In the genomic region with DNA sequence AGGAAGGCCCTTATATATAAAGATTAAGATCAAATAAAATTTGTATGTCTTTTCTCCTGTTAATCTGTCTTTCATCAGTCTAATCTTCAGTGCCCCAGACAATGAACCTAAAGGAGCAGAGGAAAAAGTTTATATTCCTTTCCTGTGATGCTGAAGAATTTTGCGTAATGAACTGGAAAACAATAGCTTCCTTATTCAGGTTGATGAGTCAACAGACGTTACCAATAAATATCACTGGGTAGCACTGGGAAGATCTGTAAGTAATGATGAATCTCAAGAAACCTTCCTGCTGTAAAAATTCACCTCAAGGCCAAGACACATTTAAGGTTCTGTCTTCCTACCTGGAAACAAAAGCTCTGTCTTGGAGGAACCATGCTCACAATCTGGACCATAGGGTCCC, we compare ENCODE assay signal across 25 cellular contexts. TPM values are rescaled to one million over a fixed set of nuclear protein-coding genes. Genes with fewer than 3 reads are reported as not detected.
A peak's percentile ranks its signal among the peaks of the same experiment; 100 is the strongest.
DNase-seq lines count a peak whose midpoint lies in the region; FAIRE-seq and TF ChIP-seq lines count a peak whose summit lies in the region.
"Had no signal": no experiment of that assay in that cellular context is flagged by ENCODE, and none has a peak within 500 bp of the region (broad histone marks: within the 10 kb centered on the region; RNA-seq: fewer than 3 reads in every experiment).

No MANE protein-coding gene starts in this region.

- no peaks in the 10 kb centered on the region for H3K79me2 ChIP-seq in endothelial cell of umbilical vein (ENCODE audit: control insufficient read depth, insufficient read depth, low read length)
- H3K79me2 ChIP-seq: parathyroid adenoma had no signal

- TF ChIP-seq CTCF in Calu3 (IDR thresholded peaks at IDR 0.05; ENCODE audit: unreplicated experiment) (no peak), endothelial cell of umbilical vein (IDR thresholded peaks at IDR 0.05; ENCODE audit: extremely low read depth in 1 of 2, insufficient read depth in 1 of 2, low read depth in 1 of 2, low read length in 2 of 2) (no peak), mesothelial cell of epicardium (IDR thresholded peaks at IDR 0.05; ENCODE audit: unreplicated experiment) (no peak)

- H3K9me3 Mint-ChIP-seq in Calu3 (ENCODE audit: low read depth, unreplicated experiment) = peaks cover 2% of the 10 kb centered on the region
- H3K9me3 Mint-ChIP-seq in mesothelial cell of epicardium = peaks cover 14% of the 10 kb centered on the region
- H3K9me3 Mint-ChIP-seq: CD4-positive, alpha-beta memory T cell; nephron; stimulated activated memory B cell treated with anti-CD40 and anti-IgM and Interleukin-4, amounts not matched to agents 10 μg/mL and 1 μg/mL and 100 μg/mL, for 72 hours had no signal

- H3K4me1 ChIP-seq in endothelial cell of umbilical vein (ENCODE audit: control insufficient read depth, extremely low read depth, insufficient read depth, low read length) = no peaks in the 10 kb centered on the region
- H3K4me1 ChIP-seq: colonic mucosa, parathyroid adenoma had no signal

- DNase-seq in Calu3 (peak; percentile 3), M059J (ENCODE audit: low read depth) (peak; percentile 78), endothelial cell of umbilical vein (ENCODE audit: low read depth, low spot score) (peak; percentile 17), mesothelial cell of epicardium (ENCODE audit: low spot score in 2 of 2, unreplicated experiment in 2 of 2) (no peak), COLO668 (lab: John Stamatoyannopoulos, UW; ENCODE audit: unreplicated experiment) (no peak), NCI-H1436 (lab: John Stamatoyannopoulos, UW) (no peak), NCI-H1417 (lab: John Stamatoyannopoulos, UW) (no peak)
- no peak for DNase-seq in central memory CD4-positive, alpha-beta T cell
- DNase-seq: activated effector memory CD4-positive, alpha-beta T cell treated with Interleukin-2 at 50 U/mL for 16 hours; CD4-positive, alpha-beta memory T cell; colonic mucosa; GOT3; midbrain; NCI-H146; NCI-H2171 treated with DMSO at 0.1 percent for 48 hours; NCI-H526 treated with DMSO at 0.1 percent for 48 hours; SHP77 treated with DMSO at 0.1 percent for 48 hours; sigmoid colon; WERI-Rb-1 had no signal

- H3K36me3 ChIP-seq in endothelial cell of umbilical vein (ENCODE audit: control insufficient read depth in 2 of 2, extremely low read depth in 1 of 2, insufficient read depth in 2 of 2, low read length in 2 of 2) = no peaks in the 10 kb centered on the region
- H3K36me3 ChIP-seq: colonic mucosa, sigmoid colon, WERI-Rb-1 had no signal

- BruUV-seq in Calu3 (replicated peaks; lab: Mats Ljungman, UMichigan) = no TSS peak
- BruUV-seq in endothelial cell of umbilical vein (replicated peaks; lab: Mats Ljungman, UMichigan) = no TSS peak

- no peak overlapping the region for H3K9ac ChIP-seq in endothelial cell of umbilical vein (replicated peaks; ENCODE audit: extremely low read depth, insufficient read depth, low read length)
- H3K9ac ChIP-seq: parathyroid adenoma had no signal

- H4K20me1 ChIP-seq in endothelial cell of umbilical vein (replicated peaks; ENCODE audit: control insufficient read depth, extremely low read depth, insufficient read depth, low read length) = no peaks in the 10 kb centered on the region

- TF ChIP-seq POLR2A in endothelial cell of umbilical vein (IDR thresholded peaks at IDR 0.05; ENCODE audit: low read depth, low read length) = no peak

- peak overlapping the region; percentile 66 for H3K27ac Mint-ChIP-seq in Calu3 (ENCODE audit: unreplicated experiment)
- H3K27ac Mint-ChIP-seq in mesothelial cell of epicardium = peak overlapping the region; percentile 97
- H3K27ac Mint-ChIP-seq: brain; CD4-positive, alpha-beta memory T cell; nephron; stimulated activated memory B cell treated with anti-CD40 and anti-IgM and Interleukin-4, amounts not matched to agents 10 μg/mL and 1 μg/mL and 100 μg/mL, for 72 hours had no signal

- H3K4me3 ChIP-seq in endothelial cell of umbilical vein (replicated peaks in 1 of 3; ENCODE audit: insufficient read depth in 1 of 3, low read depth in 1 of 3, low read length in 3 of 3) = no peak overlapping the region
- H3K4me3 ChIP-seq: colonic mucosa, sigmoid colon had no signal

- no peaks in the 10 kb centered on the region for H3K9me3 ChIP-seq in endothelial cell of umbilical vein (replicated peaks; ENCODE audit: control insufficient read depth, insufficient read depth, low read length)
- H3K9me3 ChIP-seq: colonic mucosa, sigmoid colon had no signal

- POLR2A ChIA-PET in endothelial cell of umbilical vein (lab: Charles Lee) = no interaction called here

- no peak overlapping the region for H3K27ac ChIP-seq in endothelial cell of umbilical vein (ENCODE audit: insufficient read depth, low read depth, low read length)
- H3K27ac ChIP-seq: colonic mucosa, parathyroid adenoma, sigmoid colon, WERI-Rb-1 had no signal

- peaks cover 8% of the 10 kb centered on the region for H3K36me3 Mint-ChIP-seq in Calu3 (ENCODE audit: insufficient read depth, unreplicated experiment)
- peaks cover 15% of the 10 kb centered on the region for H3K36me3 Mint-ChIP-seq in mesothelial cell of epicardium
- H3K36me3 Mint-ChIP-seq: CD4-positive, alpha-beta memory T cell had no signal

- peak; percentile 71 for FAIRE-seq in endothelial cell of umbilical vein (lab: Jason Lieb, UNC)
- FAIRE-seq: GM12891, GM19239 had no signal

- intact Hi-C loops in Calu3 (cut with micrococcal nuclease; ENCODE audit: unreplicated experiment) (loop anchor here (5.0 kb wide), 2 partner anchors 187 to 692 kb away; a partner anchor contains a TSS), endothelial cell of umbilical vein (cut with micrococcal nuclease) (loop anchor here (5.0 to 10.0 kb wide), 3 partner anchors 92 to 375 kb away; no protein-coding TSS in a partner anchor)

- H2AFZ ChIP-seq in endothelial cell of umbilical vein (ENCODE audit: low read depth, low read length) = no peak overlapping the region
- H2AFZ ChIP-seq: parathyroid adenoma had no signal

- H3K4me1 Mint-ChIP-seq in Calu3 (ENCODE audit: low read depth, unreplicated experiment) = peaks cover 30% of the 10 kb centered on the region
- peaks cover 19% of the 10 kb centered on the region for H3K4me1 Mint-ChIP-seq in mesothelial cell of epicardium
- H3K4me1 Mint-ChIP-seq: nephron had no signal

- no peaks in the 10 kb centered on the region for H3K9me1 ChIP-seq in endothelial cell of umbilical vein (replicated peaks; ENCODE audit: control insufficient read depth, extremely low read depth, insufficient read depth, low read length)

- no peak overlapping the region for H3K4me2 ChIP-seq in endothelial cell of umbilical vein (ENCODE audit: insufficient read depth, low read length)

- dilution Hi-C loops in endothelial cell of umbilical vein (cut with MboI; ENCODE audit: extremely low pct_ligation_motif_present, low sequenced_read_pairs) = no loop called here

- no peak overlapping the region for H3K4me3 Mint-ChIP-seq in Calu3 (ENCODE audit: low read depth, unreplicated experiment)
- H3K4me3 Mint-ChIP-seq in mesothelial cell of epicardium = no peak overlapping the region
- H3K4me3 Mint-ChIP-seq: brain; CD4-positive, alpha-beta memory T cell; nephron; stimulated activated memory B cell treated with anti-CD40 and anti-IgM and Interleukin-4, amounts not matched to agents 10 μg/mL and 1 μg/mL and 100 μg/mL, for 72 hours had no signal

- H3K27me3 ChIP-seq in endothelial cell of umbilical vein (ENCODE audit: control insufficient read depth in 2 of 2, insufficient read depth in 2 of 2, low read length in 2 of 2) = no peaks in the 10 kb centered on the region
- H3K27me3 ChIP-seq: colonic mucosa, sigmoid colon had no signal

- H3K27me3 Mint-ChIP-seq in Calu3 (ENCODE audit: unreplicated experiment) (no peaks in the 10 kb centered on the region), mesothelial cell of epicardium (ENCODE audit: low read depth) (no peaks in the 10 kb centered on the region)
- H3K27me3 Mint-ChIP-seq: brain; CD4-positive, alpha-beta memory T cell; stimulated activated memory B cell treated with anti-CD40 and anti-IgM and Interleukin-4, amounts not matched to agents 10 μg/mL and 1 μg/mL and 100 μg/mL, for 72 hours had no signal

- CTCF ChIA-PET in Calu3 (lab: Charles Lee) (interaction anchor here (0.7 to 1.4 kb wide), 5 partner anchors 31 to 402 kb away, joined by 3 to 9 read pairs (median 4); no protein-coding TSS in a partner anchor), endothelial cell of umbilical vein (lab: Charles Lee) (interaction anchor here (0.6 to 1.8 kb wide), 8 partner anchors 10 to 531 kb away, joined by 3 to 10 read pairs (median 3); no protein-coding TSS in a partner anchor)

TF ChIP-seq in endothelial cell of umbilical vein, 7 proteins besides CTCF, POLR2A, EP300 and RAD21:
- TF ChIP-seq JUN (IDR thresholded peaks at IDR 0.05; ENCODE audit: borderline replicate concordance, insufficient read depth, insufficient read length, low read depth) = peak; percentile 34
- TF ChIP-seq FOS (IDR thresholded peaks at IDR 0.05; ENCODE audit: borderline replicate concordance, insufficient read depth, low read length) = no peak

RNA-seq across cellular contexts. Expression of a gene that starts 25.5 kb away (rescaled TPM):
- total RNA-seq in Calu3 (2022) = 17.2 and 17.5 TPM in 2 replicates
- total RNA-seq in M059J (2014; rRNA removed; shearing (Covaris generic)) = 30.7 and 31.8 TPM in 2 replicates
- 10.4 and 12.8 TPM in 2 replicates for total RNA-seq in endothelial cell of umbilical vein
- 4.7 and 5.1 TPM in 2 replicates for polyA plus RNA-seq in endothelial cell of umbilical vein
- polyA plus RNA-seq in endothelial cell of umbilical vein (2011; cell fraction: cytosol; rRNA removed) = 6.8 and 7.2 TPM in 2 replicates
- 8.9 and 9.7 TPM in 2 replicates for polyA plus RNA-seq in endothelial cell of umbilical vein (2011; cell fraction: nucleus; rRNA removed)
- 7.3 and 8.9 TPM in 2 replicates for polyA plus RNA-seq in endothelial cell of umbilical vein (2012)
- 4.6 and 11.0 TPM in 2 replicates for polyA minus RNA-seq in endothelial cell of umbilical vein
- polyA minus RNA-seq in endothelial cell of umbilical vein (2011; cell fraction: cytosol; rRNA and poly(A)+ RNA removed) = 30.9 TPM
- 13.5 and 16.4 TPM in 2 replicates for polyA minus RNA-seq in endothelial cell of umbilical vein (2011; cell fraction: nucleus; rRNA and poly(A)+ RNA removed)
- total RNA-seq in mesothelial cell of epicardium = 41.8 to 42.8 TPM (median 42.3 TPM) in 3 replicates

RNA-seq across cellular contexts. Expression of a gene that starts 34.9 kb away (rescaled TPM):
- total RNA-seq in Calu3 (2022) (12.1 and 16.1 TPM in 2 replicates), endothelial cell of umbilical vein (7.0 and 8.4 TPM in 2 replicates), mesothelial cell of epicardium (10.1 to 11.4 TPM (median 11.3 TPM) in 3 replicates)
- total RNA-seq in M059J (2014; rRNA removed; shearing (Covaris generic)) = 20.1 and 26.6 TPM in 2 replicates
- polyA plus RNA-seq in endothelial cell of umbilical vein = 1.9 and 2.7 TPM in 2 replicates
- polyA plus RNA-seq in endothelial cell of umbilical vein (2011; cell fraction: cytosol; rRNA removed) = 4.5 and 5.5 TPM in 2 replicates
- polyA plus RNA-seq in endothelial cell of umbilical vein (2011; cell fraction: nucleus; rRNA removed) = 2.4 and 3.7 TPM in 2 replicates
- 7.1 and 7.9 TPM in 2 replicates for polyA plus RNA-seq in endothelial cell of umbilical vein (2012)
- 2.0 and 2.8 TPM in 2 replicates for polyA minus RNA-seq in endothelial cell of umbilical vein
- polyA minus RNA-seq in endothelial cell of umbilical vein (2011; cell fraction: cytosol; rRNA and poly(A)+ RNA removed) = 4.7 TPM
- 0.87 and 1.3 TPM in 2 replicates for polyA minus RNA-seq in endothelial cell of umbilical vein (2011; cell fraction: nucleus; rRNA and poly(A)+ RNA removed)

Comparison
In these comparisons a context has a peak if more than half of its experiments do, and no peak if none do; other contexts are left out.
1. DNase-seq: peak in Calu3 (single experiment), M059J (single experiment) and endothelial cell of umbilical vein (single experiment); none in mesothelial cell of epicardium (0 of 2), COLO668 (single experiment), NCI-H1436 (single experiment), central memory CD4-positive, alpha-beta T cell (single experiment) and NCI-H1417 (0 of 3).